ENCODE assay signal across 8 cellular contexts in the genomic region with DNA sequence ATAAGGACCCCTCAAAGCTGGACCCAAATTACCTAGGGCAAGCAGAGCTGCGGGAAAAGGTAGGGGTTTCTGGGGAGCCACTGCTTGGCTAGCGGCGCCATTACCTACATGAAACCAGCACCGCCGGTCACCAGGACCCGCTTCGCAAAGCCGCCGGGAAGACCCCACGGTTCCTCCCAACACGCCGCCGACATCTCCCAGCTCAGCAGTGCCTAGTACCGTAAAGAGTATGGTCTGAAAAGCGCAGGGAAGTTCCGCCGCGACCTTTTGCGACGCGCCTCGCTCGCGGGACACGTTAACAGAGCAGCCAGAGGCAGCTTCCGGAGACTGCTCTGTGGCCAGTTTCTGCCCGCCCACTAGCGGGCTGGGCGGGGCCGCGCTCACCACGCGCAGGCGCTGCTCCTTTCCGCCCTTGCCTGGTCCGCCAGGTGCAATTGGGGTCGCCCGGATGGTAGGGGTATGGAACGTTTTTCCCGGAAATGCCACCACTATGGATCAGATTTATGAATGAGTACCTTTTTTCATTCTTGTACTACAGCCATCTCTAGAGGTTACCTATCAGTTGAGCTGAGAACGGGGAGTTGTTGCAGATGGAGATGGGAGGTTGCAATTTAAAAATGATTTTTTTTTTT. TPM values are rescaled to one million over a fixed set of nuclear protein-coding genes. Genes with fewer than 3 reads are reported as not detected.
DNase-seq lines count a peak whose midpoint lies in the region; TF ChIP-seq lines count a peak whose summit lies in the region.

Gene TGDS, minus strand, starts transcription at position 210 of the 632 bp plus-strand sequence. Its CDS starts 16 bp downstream, at position 194.

- H3K36me3 Mint-ChIP-seq in neural progenitor cell, result no peaks in the 10 kb centered on the region

- H3K79me2 ChIP-seq in neural progenitor cell (ENCODE audit: low read depth), result peaks cover 34% of the 10 kb centered on the region

- no peaks in the 10 kb centered on the region for H4K20me1 ChIP-seq in neural progenitor cell (ENCODE audit: low read depth)

- POLR2A ChIA-PET in HEK293T (lab: Yijun Ruan, JAX), result interaction anchor here (0.7 to 2.6 kb wide), 36 partner anchors 10 to 1876 kb away, joined by 3 to 66 read pairs (median 5); no protein-coding TSS in a partner anchor

- H2AFZ ChIP-seq in neural progenitor cell (replicated peaks), result peak within 1 kb of the TSS; percentile 85

- H3F3A ChIP-seq in neural progenitor cell (ENCODE audit: low read depth), result peaks cover 9% of the 10 kb centered on the region

- H3K9me3 ChIP-seq in SJSA1 (replicated peaks), result peaks cover 3% of the 10 kb centered on the region; the same call in 1 of the 2 replicates
- peaks cover 3% of the 10 kb centered on the region for H3K9me3 ChIP-seq in neural progenitor cell (ENCODE audit: low read depth)
- no peaks in the 10 kb centered on the region for H3K9me3 ChIP-seq in stomach smooth muscle (ENCODE audit: control insufficient read depth in 2 of 2, low read length in 2 of 2)

- H3K27me3 Mint-ChIP-seq in neural progenitor cell (ENCODE audit: insufficient read depth, low read depth), result no peaks in the 10 kb centered on the region

- H3K4me2 ChIP-seq in neural progenitor cell, result peak within 1 kb of the TSS; percentile 96

- H3K9me3 Mint-ChIP-seq in neural progenitor cell, result peaks cover 6% of the 10 kb centered on the region

- peak; percentile 95 for DNase-seq in GM03348 (ENCODE audit: low spot score)
- peak; percentile 100 for DNase-seq in HEK293T (ENCODE audit: extremely low spot score)
- peak; percentile 91 for DNase-seq in MV-4-11 (lab: John Stamatoyannopoulos, UW)
- peak; percentile 63 to 86 for DNase-seq in SJSA1 (ENCODE audit: low read depth in 1 of 2, low spot score in 2 of 2)
- DNase-seq in activated gamma-delta T cell treated with anti-CD3 and anti-CD28 coated beads, Interleukin-2, amount 50 U/mL, for 16 hours (ENCODE audit: low read depth), result peak; percentile 83
- peak; percentile 92 to 98 for DNase-seq in foreskin fibroblast
- DNase-seq in neural progenitor cell (ENCODE audit: low spot score), result peak; percentile 94

- H3K36me3 ChIP-seq in SJSA1 (peaks cover 16% of the 10 kb centered on the region), neural progenitor cell (peaks cover 9% of the 10 kb centered on the region), stomach smooth muscle (ENCODE audit: control insufficient read depth in 2 of 2, insufficient read depth in 2 of 2, low read length in 2 of 2) (peaks cover 0 to 4% of the 10 kb centered on the region in 2 donors)

- H3K27me3 ChIP-seq in SJSA1 (replicated peaks) (no peaks in the 10 kb centered on the region), neural progenitor cell (peaks cover 8% of the 10 kb centered on the region), stomach smooth muscle (ENCODE audit: control insufficient read depth in 1 of 2, insufficient read depth in 2 of 2, low read length in 2 of 2) (no peaks in the 10 kb centered on the region)

- peak within 1 kb of the TSS; percentile 91 for H3K4me3 Mint-ChIP-seq in neural progenitor cell

- H3K4me3 ChIP-seq in SJSA1 (peak within 1 kb of the TSS; percentile 61), foreskin fibroblast (ENCODE audit: low read depth in 1 of 2, low read length in 2 of 2) (peak within 1 kb of the TSS; percentile 94 to 98), neural progenitor cell (peak within 1 kb of the TSS; percentile 89), stomach smooth muscle (ENCODE audit: low read length in 2 of 2) (peak within 1 kb of the TSS; percentile 96 to 97)

- H3K4me1 ChIP-seq in SJSA1 (replicated peaks) (peaks cover 9% of the 10 kb centered on the region), neural progenitor cell (peaks cover 9% of the 10 kb centered on the region), stomach smooth muscle (ENCODE audit: control insufficient read depth, insufficient read depth, low read length) (peaks cover 11% of the 10 kb centered on the region)

- H3K27ac ChIP-seq in SJSA1 (peak within 1 kb of the TSS; percentile 30; the same call in 1 of the 2 replicates), neural progenitor cell (no peak within 1 kb of the TSS), stomach smooth muscle (ENCODE audit: low read length) (peak within 1 kb of the TSS; percentile 46)

- H3K27ac Mint-ChIP-seq in neural progenitor cell, result peak within 1 kb of the TSS; percentile 78

- H3K9ac ChIP-seq in neural progenitor cell, result peak within 1 kb of the TSS; percentile 76
- H3K9ac ChIP-seq in stomach smooth muscle (ENCODE audit: low read length in 2 of 2), result peak within 1 kb of the TSS; percentile 92 to 96

- H3K4me1 Mint-ChIP-seq in neural progenitor cell, result peaks cover 20% of the 10 kb centered on the region

- CTCF ChIA-PET in HEK293T (lab: Yijun Ruan, JAX), result interaction anchor here (0.9 to 1.4 kb wide), 5 partner anchors 10 to 162 kb away, joined by 3 to 6 read pairs (median 5); no protein-coding TSS in a partner anchor

- no peak for TF ChIP-seq CTCF in foreskin fibroblast (IDR thresholded peaks at IDR 0.05; ENCODE audit: low read depth, low read length)
- TF ChIP-seq CTCF in neural progenitor cell (IDR thresholded peaks at IDR 0.05), result no peak

TF ChIP-seq in HEK293T, 16 proteins besides CTCF, POLR2A, EP300 and RAD21:
- peak; percentile 72 for TF ChIP-seq ELF4 (IDR thresholded peaks at IDR 0.05)
- TF ChIP-seq, protein P1, sequence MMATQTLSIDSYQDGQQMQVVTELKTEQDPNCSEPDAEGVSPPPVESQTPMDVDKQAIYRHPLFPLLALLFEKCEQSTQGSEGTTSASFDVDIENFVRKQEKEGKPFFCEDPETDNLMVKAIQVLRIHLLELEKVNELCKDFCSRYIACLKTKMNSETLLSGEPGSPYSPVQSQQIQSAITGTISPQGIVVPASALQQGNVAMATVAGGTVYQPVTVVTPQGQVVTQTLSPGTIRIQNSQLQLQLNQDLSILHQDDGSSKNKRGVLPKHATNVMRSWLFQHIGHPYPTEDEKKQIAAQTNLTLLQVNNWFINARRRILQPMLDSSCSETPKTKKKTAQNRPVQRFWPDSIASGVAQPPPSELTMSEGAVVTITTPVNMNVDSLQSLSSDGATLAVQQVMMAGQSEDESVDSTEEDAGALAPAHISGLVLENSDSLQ (IDR thresholded peaks at IDR 0.05), result no peak

RNA-seq across cellular contexts. Expression of gene TGDS, which starts in this region (rescaled TPM):
- 10.0 and 12.1 TPM in 2 replicates for total RNA-seq in SJSA1 (2014; rRNA removed; shearing (Covaris generic))
- total RNA-seq in neural progenitor cell (ENCODE audit: low replicate concordance), result 24.3 and 41.2 TPM in 2 replicates
